ENCODE assay signal across 19 cellular contexts in the genomic region with DNA sequence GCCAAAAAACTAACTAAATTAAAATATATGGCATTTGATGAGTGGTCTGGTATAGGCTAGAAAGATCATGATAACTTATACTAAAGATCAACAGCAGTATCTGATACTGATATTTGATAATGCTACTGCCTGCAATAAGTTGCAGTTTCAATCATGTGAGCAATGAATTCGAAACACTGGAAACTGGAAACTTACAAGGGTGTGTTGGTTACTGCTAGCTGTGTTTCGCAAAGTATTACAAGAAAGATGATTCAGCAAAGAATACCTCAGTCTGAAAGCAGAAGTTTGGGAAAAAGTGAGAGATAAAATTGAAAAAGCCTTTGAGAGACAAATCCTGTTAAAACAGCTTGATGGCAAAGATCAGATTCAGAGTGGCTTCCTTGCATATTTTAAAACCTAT.
A peak's percentile ranks its signal among the peaks of the same experiment; 100 is the strongest.
DNase-seq lines count a peak whose midpoint lies in the region; ATAC-seq and TF ChIP-seq lines count a peak whose summit lies in the region.
"Had no signal": no experiment of that assay in that cellular context is flagged by ENCODE, and none has a peak within 500 bp of the region (broad histone marks: within the 10 kb centered on the region; RNA-seq: fewer than 3 reads in every experiment).

No MANE protein-coding gene starts in this region.

- no peak overlapping the region for H3K4me3 Mint-ChIP-seq in WTC11

- POLR2A ChIA-PET in WTC11 (lab: Charles Lee): no interaction called here

- no peaks in the 10 kb centered on the region for H3K36me3 ChIP-seq in upper lobe of right lung

- no peaks in the 10 kb centered on the region for H3K27me3 Mint-ChIP-seq in WTC11 (ENCODE audit: low read depth)

- intact Hi-C loops in upper lobe of right lung (cut with DNase I): no loop called here

- TF ChIP-seq CTCF in choroid plexus epithelial cell (conservative IDR thresholded peaks at IDR 0.05; ENCODE audit: low read depth, low read length) (no peak), upper lobe of right lung (IDR thresholded peaks at IDR 0.05) (no peak), WTC11 (IDR thresholded peaks at IDR 0.05) (no peak)

- H3K36me3 Mint-ChIP-seq in WTC11: peaks cover 10% of the 10 kb centered on the region

- no peaks in the 10 kb centered on the region for H3K4me1 ChIP-seq in upper lobe of right lung

- H3K27ac ChIP-seq in upper lobe of right lung: no peak overlapping the region
- H3K27ac ChIP-seq: 22Rv1 had no signal

- ATAC-seq in upper lobe of right lung (peak; percentile 21), WTC11 (no peak)
- ATAC-seq: HepG2, SK-N-SH treated with all-trans-retinoic acid at 6 μM for 48 hours had no signal

- no peaks in the 10 kb centered on the region for H3K4me1 Mint-ChIP-seq in WTC11

- no peaks in the 10 kb centered on the region for H3K9me3 ChIP-seq in upper lobe of right lung

- no peaks in the 10 kb centered on the region for H3K27me3 ChIP-seq in upper lobe of right lung

- H3K9me3 Mint-ChIP-seq in WTC11: peaks cover 42% of the 10 kb centered on the region

- CTCF ChIA-PET in WTC11 (lab: Charles Lee): no interaction called here

- H3K27ac Mint-ChIP-seq in WTC11: no peak overlapping the region

- DNase-seq in SIG-M5 treated with dmso at 0.1 percent for 504 hours (lab: John Stamatoyannopoulos, UW; ENCODE audit: unreplicated experiment) (peak; percentile 32), SIG-M5 (lab: John Stamatoyannopoulos, UW) (no peak), OCI-M1 (lab: John Stamatoyannopoulos, UW) (peak; percentile 86), choroid plexus epithelial cell (ENCODE audit: low read depth) (peak; percentile 7), upper lobe of right lung (no peak), WTC11 (ENCODE audit: low spot score) (no peak), mucosa of gallbladder (ENCODE audit: low spot score) (no peak)
- DNase-seq in activated naive CD4-positive, alpha-beta T cell (lab: John Stamatoyannopoulos, UW): no peak
- DNase-seq: H7, KG1, NCI-H1417, NCI-H1930, NCI-H2171, NCI-H446, NCI-H748 treated with DMSO at 0.1 percent for 48 hours, Right ventricle myocardium superior had no signal

- H3K4me3 ChIP-seq in choroid plexus epithelial cell (ENCODE audit: low read depth, low read length) (no peak overlapping the region), upper lobe of right lung (no peak overlapping the region)

TF ChIP-seq in WTC11, 78 proteins besides CTCF, POLR2A, EP300 and RAD21:
- TF ChIP-seq, protein P1, sequence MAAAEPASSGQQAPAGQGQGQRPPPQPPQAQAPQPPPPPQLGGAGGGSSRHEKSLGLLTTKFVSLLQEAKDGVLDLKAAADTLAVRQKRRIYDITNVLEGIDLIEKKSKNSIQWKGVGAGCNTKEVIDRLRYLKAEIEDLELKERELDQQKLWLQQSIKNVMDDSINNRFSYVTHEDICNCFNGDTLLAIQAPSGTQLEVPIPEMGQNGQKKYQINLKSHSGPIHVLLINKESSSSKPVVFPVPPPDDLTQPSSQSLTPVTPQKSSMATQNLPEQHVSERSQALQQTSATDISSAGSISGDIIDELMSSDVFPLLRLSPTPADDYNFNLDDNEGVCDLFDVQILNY (CRISPR knock-in tag; IDR thresholded peaks at IDR 0.05): no peak
- TF ChIP-seq, protein P2, sequence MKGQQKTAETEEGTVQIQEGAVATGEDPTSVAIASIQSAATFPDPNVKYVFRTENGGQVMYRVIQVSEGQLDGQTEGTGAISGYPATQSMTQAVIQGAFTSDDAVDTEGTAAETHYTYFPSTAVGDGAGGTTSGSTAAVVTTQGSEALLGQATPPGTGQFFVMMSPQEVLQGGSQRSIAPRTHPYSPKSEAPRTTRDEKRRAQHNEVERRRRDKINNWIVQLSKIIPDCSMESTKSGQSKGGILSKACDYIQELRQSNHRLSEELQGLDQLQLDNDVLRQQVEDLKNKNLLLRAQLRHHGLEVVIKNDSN (CRISPR knock-in tag; IDR thresholded peaks at IDR 0.05): no peak
- TF ChIP-seq, protein P3, sequence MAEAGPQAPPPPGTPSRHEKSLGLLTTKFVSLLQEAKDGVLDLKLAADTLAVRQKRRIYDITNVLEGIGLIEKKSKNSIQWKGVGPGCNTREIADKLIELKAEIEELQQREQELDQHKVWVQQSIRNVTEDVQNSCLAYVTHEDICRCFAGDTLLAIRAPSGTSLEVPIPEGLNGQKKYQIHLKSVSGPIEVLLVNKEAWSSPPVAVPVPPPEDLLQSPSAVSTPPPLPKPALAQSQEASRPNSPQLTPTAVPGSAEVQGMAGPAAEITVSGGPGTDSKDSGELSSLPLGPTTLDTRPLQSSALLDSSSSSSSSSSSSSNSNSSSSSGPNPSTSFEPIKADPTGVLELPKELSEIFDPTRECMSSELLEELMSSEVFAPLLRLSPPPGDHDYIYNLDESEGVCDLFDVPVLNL (CRISPR knock-in tag; IDR thresholded peaks at IDR 0.05; ENCODE audit: borderline replicate concordance, low read depth): no peak
- TF ChIP-seq, protein P4, sequence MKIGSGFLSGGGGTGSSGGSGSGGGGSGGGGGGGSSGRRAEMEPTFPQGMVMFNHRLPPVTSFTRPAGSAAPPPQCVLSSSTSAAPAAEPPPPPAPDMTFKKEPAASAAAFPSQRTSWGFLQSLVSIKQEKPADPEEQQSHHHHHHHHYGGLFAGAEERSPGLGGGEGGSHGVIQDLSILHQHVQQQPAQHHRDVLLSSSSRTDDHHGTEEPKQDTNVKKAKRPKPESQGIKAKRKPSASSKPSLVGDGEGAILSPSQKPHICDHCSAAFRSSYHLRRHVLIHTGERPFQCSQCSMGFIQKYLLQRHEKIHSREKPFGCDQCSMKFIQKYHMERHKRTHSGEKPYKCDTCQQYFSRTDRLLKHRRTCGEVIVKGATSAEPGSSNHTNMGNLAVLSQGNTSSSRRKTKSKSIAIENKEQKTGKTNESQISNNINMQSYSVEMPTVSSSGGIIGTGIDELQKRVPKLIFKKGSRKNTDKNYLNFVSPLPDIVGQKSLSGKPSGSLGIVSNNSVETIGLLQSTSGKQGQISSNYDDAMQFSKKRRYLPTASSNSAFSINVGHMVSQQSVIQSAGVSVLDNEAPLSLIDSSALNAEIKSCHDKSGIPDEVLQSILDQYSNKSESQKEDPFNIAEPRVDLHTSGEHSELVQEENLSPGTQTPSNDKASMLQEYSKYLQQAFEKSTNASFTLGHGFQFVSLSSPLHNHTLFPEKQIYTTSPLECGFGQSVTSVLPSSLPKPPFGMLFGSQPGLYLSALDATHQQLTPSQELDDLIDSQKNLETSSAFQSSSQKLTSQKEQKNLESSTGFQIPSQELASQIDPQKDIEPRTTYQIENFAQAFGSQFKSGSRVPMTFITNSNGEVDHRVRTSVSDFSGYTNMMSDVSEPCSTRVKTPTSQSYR (CRISPR knock-in tag; IDR thresholded peaks at IDR 0.05): no peak
- TF ChIP-seq ZNF423 (CRISPR knock-in tag; IDR thresholded peaks at IDR 0.05) (no peak), ZNF121 (CRISPR knock-in tag; IDR thresholded peaks at IDR 0.05) (no peak)
- TF ChIP-seq, protein P5, sequence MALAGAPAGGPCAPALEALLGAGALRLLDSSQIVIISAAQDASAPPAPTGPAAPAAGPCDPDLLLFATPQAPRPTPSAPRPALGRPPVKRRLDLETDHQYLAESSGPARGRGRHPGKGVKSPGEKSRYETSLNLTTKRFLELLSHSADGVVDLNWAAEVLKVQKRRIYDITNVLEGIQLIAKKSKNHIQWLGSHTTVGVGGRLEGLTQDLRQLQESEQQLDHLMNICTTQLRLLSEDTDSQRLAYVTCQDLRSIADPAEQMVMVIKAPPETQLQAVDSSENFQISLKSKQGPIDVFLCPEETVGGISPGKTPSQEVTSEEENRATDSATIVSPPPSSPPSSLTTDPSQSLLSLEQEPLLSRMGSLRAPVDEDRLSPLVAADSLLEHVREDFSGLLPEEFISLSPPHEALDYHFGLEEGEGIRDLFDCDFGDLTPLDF (CRISPR knock-in tag; IDR thresholded peaks at IDR 0.05): no peak
- TF ChIP-seq, protein P6, sequence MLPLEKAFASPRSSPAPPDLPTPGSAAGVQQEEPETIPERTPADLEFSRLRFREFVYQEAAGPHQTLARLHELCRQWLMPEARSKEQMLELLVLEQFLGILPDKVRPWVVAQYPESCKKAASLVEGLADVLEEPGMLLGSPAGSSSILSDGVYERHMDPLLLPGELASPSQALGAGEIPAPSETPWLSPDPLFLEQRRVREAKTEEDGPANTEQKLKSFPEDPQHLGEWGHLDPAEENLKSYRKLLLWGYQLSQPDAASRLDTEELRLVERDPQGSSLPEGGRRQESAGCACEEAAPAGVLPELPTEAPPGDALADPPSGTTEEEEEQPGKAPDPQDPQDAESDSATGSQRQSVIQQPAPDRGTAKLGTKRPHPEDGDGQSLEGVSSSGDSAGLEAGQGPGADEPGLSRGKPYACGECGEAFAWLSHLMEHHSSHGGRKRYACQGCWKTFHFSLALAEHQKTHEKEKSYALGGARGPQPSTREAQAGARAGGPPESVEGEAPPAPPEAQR (CRISPR knock-in tag; IDR thresholded peaks at IDR 0.05): no peak
- TF ChIP-seq, protein P7, sequence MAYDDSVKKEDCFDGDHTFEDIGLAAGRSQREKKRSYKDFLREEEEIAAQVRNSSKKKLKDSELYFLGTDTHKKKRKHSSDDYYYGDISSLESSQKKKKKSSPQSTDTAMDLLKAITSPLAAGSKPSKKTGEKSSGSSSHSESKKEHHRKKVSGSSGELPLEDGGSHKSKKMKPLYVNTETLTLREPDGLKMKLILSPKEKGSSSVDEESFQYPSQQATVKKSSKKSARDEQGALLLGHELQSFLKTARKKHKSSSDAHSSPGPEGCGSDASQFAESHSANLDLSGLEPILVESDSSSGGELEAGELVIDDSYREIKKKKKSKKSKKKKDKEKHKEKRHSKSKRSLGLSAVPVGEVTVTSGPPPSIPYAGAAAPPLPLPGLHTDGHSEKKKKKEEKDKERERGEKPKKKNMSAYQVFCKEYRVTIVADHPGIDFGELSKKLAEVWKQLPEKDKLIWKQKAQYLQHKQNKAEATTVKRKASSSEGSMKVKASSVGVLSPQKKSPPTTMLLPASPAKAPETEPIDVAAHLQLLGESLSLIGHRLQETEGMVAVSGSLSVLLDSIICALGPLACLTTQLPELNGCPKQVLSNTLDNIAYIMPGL (CRISPR knock-in tag; IDR thresholded peaks at IDR 0.05): no peak
- TF ChIP-seq, protein P8, sequence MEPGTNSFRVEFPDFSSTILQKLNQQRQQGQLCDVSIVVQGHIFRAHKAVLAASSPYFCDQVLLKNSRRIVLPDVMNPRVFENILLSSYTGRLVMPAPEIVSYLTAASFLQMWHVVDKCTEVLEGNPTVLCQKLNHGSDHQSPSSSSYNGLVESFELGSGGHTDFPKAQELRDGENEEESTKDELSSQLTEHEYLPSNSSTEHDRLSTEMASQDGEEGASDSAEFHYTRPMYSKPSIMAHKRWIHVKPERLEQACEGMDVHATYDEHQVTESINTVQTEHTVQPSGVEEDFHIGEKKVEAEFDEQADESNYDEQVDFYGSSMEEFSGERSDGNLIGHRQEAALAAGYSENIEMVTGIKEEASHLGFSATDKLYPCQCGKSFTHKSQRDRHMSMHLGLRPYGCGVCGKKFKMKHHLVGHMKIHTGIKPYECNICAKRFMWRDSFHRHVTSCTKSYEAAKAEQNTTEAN (CRISPR knock-in tag; IDR thresholded peaks at IDR 0.05): no peak
TF ChIP-seq in WTC11: peak in this region for 0.

Comparison
In these comparisons a context has a peak if more than half of its experiments do, and no peak if none do; other contexts are left out.
1. DNase-seq: peak in SIG-M5 treated with dmso at 0.1 percent for 504 hours (single experiment), OCI-M1 (single experiment) and choroid plexus epithelial cell (single experiment); none in SIG-M5 (single experiment), upper lobe of right lung (single experiment), activated naive CD4-positive, alpha-beta T cell (0 of 4), WTC11 (single experiment) and mucosa of gallbladder (single experiment).